Comparison of ENCODE assay signal across 23 cellular contexts in genomic region chr12:2403221-2403976, GRCh38.
"Had no signal": no experiment of that assay in that cellular context is flagged by ENCODE, and none has a peak within 500 bp of the region (broad histone marks: within the 10 kb centered on the region; RNA-seq: fewer than 3 reads in every experiment).

No MANE protein-coding gene starts in this region.

- DNase-seq: activated CD4-positive, alpha-beta T cell treated with anti-CD3 and anti-CD28 coated beads for 1 hour; activated CD4-positive, alpha-beta T cell treated with anti-CD3 and anti-CD28 coated beads, Interleukin-2, amount 50 U/mL, for 48 hours; activated CD8-positive, alpha-beta memory T cell treated with anti-CD3 and anti-CD28 coated beads, Interleukin-2, amount 10 ng/mL, durations not matched to agents 7 days and 5 days; activated naive CD4-positive, alpha-beta T cell treated with anti-CD3 and anti-CD28 coated beads, Interleukin-2, amount 10 ng/mL, durations not matched to agents 7 days and 5 days; adrenal gland; cerebellar nuclear complex; cortex of kidney; erythroblast; foreskin melanocyte; glutamatergic neuron; hippocampal formation; kidney; left lung; midbrain; ovary; stimulated activated naive CD4-positive, alpha-beta T cell; substantia nigra; T-helper 17 cell had no signal

- H3K27me3 ChIP-seq: adrenal gland, left lung, ovary, tibial artery had no signal

- ATAC-seq: activated CD8-positive, alpha-beta memory T cell treated with anti-CD3 and anti-CD28 coated beads, Interleukin-2, amount 10 ng/mL, durations not matched to agents 7 days and 5 days; left lung; sciatic nerve; T-helper 17 cell had no signal

- H3K4me3 Mint-ChIP-seq: activated CD8-positive, alpha-beta memory T cell treated with anti-CD3 and anti-CD28 coated beads, Interleukin-2, amount 10 ng/mL, durations not matched to agents 7 days and 5 days; activated naive CD4-positive, alpha-beta T cell treated with anti-CD3 and anti-CD28 coated beads, Interleukin-2, amount 10 ng/mL, durations not matched to agents 7 days and 5 days; neural crest cell; T-helper 17 cell had no signal

- H3K4me3 ChIP-seq: adrenal gland, left lung, ovary, tibial artery had no signal

- H3K4me1 ChIP-seq: adrenal gland, left lung, tibial artery had no signal

- H3K27ac ChIP-seq: adrenal gland, left lung, ovary, tibial artery, VCaP had no signal

- H3K9me3 Mint-ChIP-seq: activated naive CD4-positive, alpha-beta T cell treated with anti-CD3 and anti-CD28 coated beads, Interleukin-2, amount 10 ng/mL, durations not matched to agents 7 days and 5 days; activated T-helper 2 cell treated with anti-CD3 and anti-CD28 coated beads, Interferon-gamma antibody, Interleukin-2, Interleukin-4, amounts not matched to agents 10 μg/mL and 5 μg/mL and 100 μg/mL, durations not matched to agents 14 hours and 24 hours and 36 hours; neural crest cell had no signal

- H3K9me3 ChIP-seq: adrenal gland, left lung, ovary, tibial artery had no signal

- H3K4me1 Mint-ChIP-seq: activated naive CD4-positive, alpha-beta T cell treated with anti-CD3 and anti-CD28 coated beads, Interleukin-2, amount 10 ng/mL, durations not matched to agents 7 days and 5 days; neural crest cell; T-helper 17 cell had no signal

- H3K36me3 Mint-ChIP-seq: activated CD8-positive, alpha-beta memory T cell treated with anti-CD3 and anti-CD28 coated beads, Interleukin-2, amount 10 ng/mL, durations not matched to agents 7 days and 5 days; activated naive CD4-positive, alpha-beta T cell treated with anti-CD3 and anti-CD28 coated beads, Interleukin-2, amount 10 ng/mL, durations not matched to agents 7 days and 5 days had no signal

- H3K36me3 ChIP-seq: adrenal gland, left lung, ovary, tibial artery had no signal

- H3K27ac Mint-ChIP-seq: activated CD8-positive, alpha-beta memory T cell treated with anti-CD3 and anti-CD28 coated beads, Interleukin-2, amount 10 ng/mL, durations not matched to agents 7 days and 5 days; activated naive CD4-positive, alpha-beta T cell treated with anti-CD3 and anti-CD28 coated beads, Interleukin-2, amount 10 ng/mL, durations not matched to agents 7 days and 5 days; activated T-helper 2 cell treated with anti-CD3 and anti-CD28 coated beads, Interferon-gamma antibody, Interleukin-2, Interleukin-4, amounts not matched to agents 10 μg/mL and 5 μg/mL and 100 μg/mL, durations not matched to agents 14 hours and 24 hours and 36 hours; T-helper 17 cell had no signal
